8 cellular contexts compared by ENCODE assay signal in the genomic region with DNA sequence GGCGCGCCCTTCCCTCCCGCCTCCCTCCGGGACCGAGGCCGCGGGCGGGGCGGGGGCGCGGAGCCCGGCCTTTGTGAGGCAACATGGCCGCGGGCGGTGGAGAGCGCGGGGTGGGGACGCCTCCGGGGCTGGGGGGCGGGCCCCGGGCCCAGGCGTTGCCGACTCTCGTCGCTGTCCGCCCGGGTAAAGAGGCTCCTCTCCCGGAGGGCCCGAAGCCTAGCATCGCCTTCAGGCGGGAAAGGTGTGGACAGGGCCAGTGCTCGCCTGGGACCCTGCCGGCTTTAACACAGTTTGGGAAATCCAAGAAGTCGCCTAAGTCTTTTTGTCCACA. TPM values are rescaled to one million over a fixed set of nuclear protein-coding genes. Genes with fewer than 3 reads are reported as not detected.
DNase-seq lines count a peak whose midpoint lies in the region; ATAC-seq and TF ChIP-seq lines count a peak whose summit lies in the region.

No MANE protein-coding gene starts in this region.

- DNase-seq in GM10266 (ENCODE audit: extremely low spot score): peak; percentile 93
- peak; percentile 31 for DNase-seq in Jurkat, Clone E6-1 (ENCODE audit: low read depth, low spot score)
- DNase-seq in activated CD4-positive, CD25-positive, alpha-beta regulatory T cell treated with anti-CD3 and anti-CD28 coated beads, Interleukin-2, amount 50 U/mL, for 72 hours: peak; percentile 76
- peak; percentile 16 for DNase-seq in dedifferentiated amniotic fluid mesenchymal stem cell (ENCODE audit: extremely low spot score)
- peak in 1 of 2 donors; percentile 92 for DNase-seq in lower leg skin (ENCODE audit: low spot score in 2 of 2)
- DNase-seq in stimulated activated CD4-positive, alpha-beta T cell treated with anti-CD3 and anti-CD28 coated beads, TNF-alpha, amount 100 ng/mL, for 48 hours (ENCODE audit: low read depth in 3 of 3): peak; percentile 29 to 68 (median 44)
- no peak for DNase-seq in foreskin melanocyte

- 0 to 1% methylated on average over 7 to 31 of the region's 34 CpGs for WGBS in lower leg skin, 2 donors

- ATAC-seq in GM21717 (IDR thresholded peaks at IDR 0.05; ENCODE audit: unreplicated experiment): peak; percentile 61

- intact Hi-C loops in lower leg skin (cut with DNase I; ENCODE audit: low total_unique reads): no loop called here

- TF ChIP-seq CTCF in GM10266 (IDR thresholded peaks at IDR 0.05; ENCODE audit: control insufficient read depth, insufficient read depth, low read depth, missing control alignments) (no peak), lower leg skin (IDR thresholded peaks at IDR 0.05) (no peak)

- peak overlapping the region; percentile 98 for H3K4me3 ChIP-seq in Jurkat, Clone E6-1 (ENCODE audit: low read length)
- H3K4me3 ChIP-seq in lower leg skin (ENCODE audit: low read depth, poor library complexity, severe bottlenecking): peak overlapping the region; percentile 79

- TF ChIP-seq POLR2A in lower leg skin (IDR thresholded peaks at IDR 0.05): no peak

RNA-seq across cellular contexts. Expression of a gene that starts 0.4 kb away (rescaled TPM):
- 27.9 TPM for polyA plus RNA-seq in Jurkat, Clone E6-1 (2012; ENCODE audit: insufficient read depth, insufficient read length)
- total RNA-seq in lower leg skin: 10 to 100 TPM; 14.8 to 28.2 (median 21.8) TPM

RNA-seq across cellular contexts. Expression of a gene that starts 35.5 kb away (rescaled TPM):
- polyA plus RNA-seq in Jurkat, Clone E6-1 (2012; ENCODE audit: insufficient read depth, insufficient read length): 479 TPM
- 100 to 1,000 TPM; 104 to 159 (median 119) TPM for total RNA-seq in lower leg skin

RNA-seq across cellular contexts. Expression of a gene that starts 36.6 kb away (rescaled TPM):
- polyA plus RNA-seq in Jurkat, Clone E6-1 (2012; ENCODE audit: insufficient read depth, insufficient read length): 78.4 TPM
- 10 to 100 TPM; 41.6 to 97.5 (median 52.8) TPM for total RNA-seq in lower leg skin

RNA-seq across cellular contexts. Expression of a gene that starts 51.2 kb away (rescaled TPM):
- 41.4 TPM for polyA plus RNA-seq in Jurkat, Clone E6-1 (2012; ENCODE audit: insufficient read depth, insufficient read length)
- 10 to 100 TPM; 17.8 to 30.0 (median 26.1) TPM for total RNA-seq in lower leg skin

RNA-seq across cellular contexts. Expression of a gene that starts 59.5 kb away (rescaled TPM):
- polyA plus RNA-seq in Jurkat, Clone E6-1 (2012; ENCODE audit: insufficient read depth, insufficient read length): 14.8 TPM
- 10 to 100 TPM; 12.4 to 36.1 (median 19.8) TPM for total RNA-seq in lower leg skin
